ENCODE assay signal across 18 cellular contexts in the genomic region with DNA sequence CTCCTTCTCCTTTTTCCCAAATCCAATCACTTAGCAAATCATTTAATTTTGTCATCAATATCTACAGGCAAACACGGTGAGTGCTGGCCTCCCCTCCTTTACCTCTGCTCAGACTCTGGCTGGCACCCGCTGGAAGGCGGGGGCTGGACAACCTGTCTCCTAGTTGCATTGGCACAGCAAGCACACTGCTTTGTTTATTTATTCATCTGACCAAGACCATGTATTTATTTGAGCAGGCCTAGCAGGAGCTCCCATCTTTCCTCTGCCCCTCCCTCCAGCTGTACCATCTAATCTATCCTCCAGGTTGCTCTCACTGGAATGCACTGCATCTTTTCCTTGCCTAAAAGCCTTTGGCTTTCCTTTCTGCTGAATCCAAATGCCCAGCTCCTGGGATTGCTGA. TPM values are rescaled to one million over a fixed set of nuclear protein-coding genes. Genes with fewer than 3 reads are reported as not detected.
DNase-seq lines count a peak whose midpoint lies in the region; ATAC-seq lines count a peak whose summit lies in the region.
"Had no signal": no experiment of that assay in that cellular context is flagged by ENCODE, and none has a peak within 500 bp of the region (broad histone marks: within the 10 kb centered on the region; RNA-seq: fewer than 3 reads in every experiment).

No MANE protein-coding gene starts in this region.

- H3K27ac Mint-ChIP-seq in activated CD4-positive, alpha-beta memory T cell treated with anti-CD3 and anti-CD28 coated beads for 36 hours = peak overlapping the region; percentile 91
- no peak overlapping the region for H3K27ac Mint-ChIP-seq in activated CD4-positive, alpha-beta memory T cell treated with anti-CD3 and anti-CD28 coated beads, Interleukin-2, amount 10 ng/mL, durations not matched to agents 7 days and 5 days
- H3K27ac Mint-ChIP-seq in naive thymus-derived CD4-positive, alpha-beta T cell = peak overlapping the region in 5 of 9 donors; percentile 53 to 97 (median 69)
- H3K27ac Mint-ChIP-seq: GM23338 had no signal

- no peak for ATAC-seq in naive thymus-derived CD4-positive, alpha-beta T cell
- ATAC-seq in HG03469 (IDR thresholded peaks at IDR 0.05; ENCODE audit: unreplicated experiment) = no peak
- ATAC-seq: GM23338 had no signal

- H3K4me1 Mint-ChIP-seq in activated CD4-positive, alpha-beta memory T cell treated with anti-CD3 and anti-CD28 coated beads for 36 hours (ENCODE audit: low read depth) = peaks cover 89% of the 10 kb centered on the region
- H3K4me1 Mint-ChIP-seq in activated CD4-positive, alpha-beta memory T cell treated with anti-CD3 and anti-CD28 coated beads, Interleukin-2, amount 10 ng/mL, durations not matched to agents 7 days and 5 days = peaks cover 58% of the 10 kb centered on the region
- peaks cover 50 to 96% (median 87%) of the 10 kb centered on the region in 7 donors for H3K4me1 Mint-ChIP-seq in naive thymus-derived CD4-positive, alpha-beta T cell

- no peak overlapping the region for H3K4me3 Mint-ChIP-seq in activated CD4-positive, alpha-beta memory T cell treated with anti-CD3 and anti-CD28 coated beads for 36 hours
- H3K4me3 Mint-ChIP-seq in activated CD4-positive, alpha-beta memory T cell treated with anti-CD3 and anti-CD28 coated beads, Interleukin-2, amount 10 ng/mL, durations not matched to agents 7 days and 5 days = no peak overlapping the region
- H3K4me3 Mint-ChIP-seq in naive thymus-derived CD4-positive, alpha-beta T cell = peak overlapping the region in 3 of 10 donors; percentile 9 to 81 (median 73)
- H3K4me3 Mint-ChIP-seq: activated CD8-positive, alpha-beta T cell treated with anti-CD3 and anti-CD28 coated beads for 36 hours; CD8-positive, alpha-beta memory T cell; GM23338 had no signal

- H3K4me3 ChIP-seq in naive thymus-derived CD4-positive, alpha-beta T cell (ENCODE audit: low read length) = no peak overlapping the region
- H3K4me3 ChIP-seq: esophagus muscularis mucosa, GM23338, MG63, Peyer's patch, skin epidermis had no signal

- H3K27ac ChIP-seq in naive thymus-derived CD4-positive, alpha-beta T cell (ENCODE audit: low read depth, low read length) = no peak overlapping the region
- H3K27ac ChIP-seq: Peyer's patch had no signal

- no peaks in the 10 kb centered on the region for H3K9me3 Mint-ChIP-seq in activated CD4-positive, alpha-beta memory T cell treated with anti-CD3 and anti-CD28 coated beads for 36 hours
- H3K9me3 Mint-ChIP-seq in activated CD4-positive, alpha-beta memory T cell treated with anti-CD3 and anti-CD28 coated beads, Interleukin-2, amount 10 ng/mL, durations not matched to agents 7 days and 5 days = no peaks in the 10 kb centered on the region
- no peaks in the 10 kb centered on the region for H3K9me3 Mint-ChIP-seq in naive thymus-derived CD4-positive, alpha-beta T cell
- H3K9me3 Mint-ChIP-seq: activated CD8-positive, alpha-beta T cell treated with anti-CD3 and anti-CD28 coated beads for 36 hours; CD8-positive, alpha-beta memory T cell; GM23338; naive B cell had no signal

- no peaks in the 10 kb centered on the region for H3K9me3 ChIP-seq in naive thymus-derived CD4-positive, alpha-beta T cell (ENCODE audit: control insufficient read depth in 2 of 3, low read length in 3 of 3)
- H3K9me3 ChIP-seq: esophagus muscularis mucosa, MG63, Peyer's patch had no signal

- H3K27me3 ChIP-seq in naive thymus-derived CD4-positive, alpha-beta T cell (ENCODE audit: control insufficient read depth in 2 of 2, insufficient read depth in 2 of 2, low read length in 2 of 2) = no peaks in the 10 kb centered on the region
- H3K27me3 ChIP-seq: esophagus muscularis mucosa, MG63, Peyer's patch had no signal

- no peaks in the 10 kb centered on the region for H3K27me3 Mint-ChIP-seq in activated CD4-positive, alpha-beta memory T cell treated with anti-CD3 and anti-CD28 coated beads for 36 hours
- no peaks in the 10 kb centered on the region for H3K27me3 Mint-ChIP-seq in activated CD4-positive, alpha-beta memory T cell treated with anti-CD3 and anti-CD28 coated beads, Interleukin-2, amount 10 ng/mL, durations not matched to agents 7 days and 5 days
- no peaks in the 10 kb centered on the region for H3K27me3 Mint-ChIP-seq in naive thymus-derived CD4-positive, alpha-beta T cell
- H3K27me3 Mint-ChIP-seq: activated CD8-positive, alpha-beta T cell treated with anti-CD3 and anti-CD28 coated beads for 36 hours; naive B cell had no signal

- CTCF ChIA-PET in activated CD4-positive, alpha-beta memory T cell treated with anti-CD3 and anti-CD28 coated beads for 36 hours (lab: Charles Lee) = interaction anchor here (0.9 to 4.7 kb wide), 3 partner anchors 8 to 74 kb away, joined by 3 to 28 read pairs (median 3); a partner anchor contains a TSS
- CTCF ChIA-PET in activated CD4-positive, alpha-beta memory T cell treated with anti-CD3 and anti-CD28 coated beads, Interleukin-2, amount 10 ng/mL, durations not matched to agents 7 days and 5 days (lab: Charles Lee) = interaction anchor here (2.7 kb wide), 1 partner anchor 10 kb away, joined by 24 read pairs; a partner anchor contains a TSS
- CTCF ChIA-PET in naive thymus-derived CD4-positive, alpha-beta T cell (lab: Charles Lee) = interaction anchor here (0.6 kb wide), 1 partner anchor 45 kb away, joined by 4 read pairs; no protein-coding TSS in a partner anchor

- POLR2A ChIA-PET in activated CD4-positive, alpha-beta memory T cell treated with anti-CD3 and anti-CD28 coated beads for 36 hours (lab: Charles Lee) = interaction anchor here (0.8 to 3.1 kb wide), 7 partner anchors 9 to 97 kb away, joined by 3 to 10 read pairs (median 5); a partner anchor contains a TSS
- POLR2A ChIA-PET in activated CD4-positive, alpha-beta memory T cell treated with anti-CD3 and anti-CD28 coated beads, Interleukin-2, amount 10 ng/mL, durations not matched to agents 7 days and 5 days (lab: Charles Lee) = interaction anchor here (0.9 to 1.7 kb wide), 6 partner anchors 8 to 97 kb away, joined by 3 to 18 read pairs (median 4); a partner anchor contains a TSS
- POLR2A ChIA-PET in naive thymus-derived CD4-positive, alpha-beta T cell (lab: Charles Lee) = interaction anchor here (0.7 to 1.3 kb wide), 3 partner anchors 8 to 964 kb away, joined by 3 read pairs; no protein-coding TSS in a partner anchor

- intact Hi-C loops in activated CD4-positive, alpha-beta memory T cell treated with anti-CD3 and anti-CD28 coated beads for 36 hours (cut with micrococcal nuclease) = loop anchor here (1.0 to 5.0 kb wide), 6 partner anchors 8 to 793 kb away; no protein-coding TSS in a partner anchor
- intact Hi-C loops in naive thymus-derived CD4-positive, alpha-beta T cell (cut with micrococcal nuclease) = no loop called here

- DNase-seq in activated CD4-positive, alpha-beta memory T cell treated with anti-CD3 and anti-CD28 coated beads for 36 hours = no peak
- DNase-seq in activated CD4-positive, alpha-beta memory T cell treated with anti-CD3 and anti-CD28 coated beads, Interleukin-2, amount 10 ng/mL, durations not matched to agents 7 days and 5 days = no peak
- DNase-seq in Daoy (ENCODE audit: low read depth) (peak; percentile 12), NCI-H748 (lab: John Stamatoyannopoulos, UW; ENCODE audit: unreplicated experiment) (peak; percentile 57), NCI-H146 treated with DMSO at 0.1 percent for 48 hours (lab: John Stamatoyannopoulos, UW; ENCODE audit: unreplicated experiment) (no peak), KG1 (lab: John Stamatoyannopoulos, UW) (no peak)
- DNase-seq in naive thymus-derived CD4-positive, alpha-beta T cell = no peak
- DNase-seq: activated CD8-positive, alpha-beta T cell treated with anti-CD3 and anti-CD28 coated beads for 36 hours; CD8-positive, alpha-beta memory T cell; central memory CD4-positive, alpha-beta T cell; MG63; naive B cell; Peyer's patch; stimulated activated CD4-positive, alpha-beta T cell treated with anti-CD3 and anti-CD28 coated beads, Interleukin-4, amount 100 ng/mL, for 1 hour had no signal

- peaks cover 0 to 64% of the 10 kb centered on the region in 2 donors for H3K4me1 ChIP-seq in naive thymus-derived CD4-positive, alpha-beta T cell (ENCODE audit: control insufficient read depth in 2 of 2, insufficient read depth in 2 of 2, low read length in 2 of 2)
- H3K4me1 ChIP-seq: Peyer's patch had no signal

- H3K36me3 ChIP-seq in naive thymus-derived CD4-positive, alpha-beta T cell (ENCODE audit: control insufficient read depth in 2 of 3, insufficient read depth in 3 of 3, low read length in 3 of 3) = no peaks in the 10 kb centered on the region
- H3K36me3 ChIP-seq: esophagus muscularis mucosa, MG63, Peyer's patch had no signal

- peaks cover 16% of the 10 kb centered on the region for H3K36me3 Mint-ChIP-seq in activated CD4-positive, alpha-beta memory T cell treated with anti-CD3 and anti-CD28 coated beads for 36 hours
- H3K36me3 Mint-ChIP-seq in activated CD4-positive, alpha-beta memory T cell treated with anti-CD3 and anti-CD28 coated beads, Interleukin-2, amount 10 ng/mL, durations not matched to agents 7 days and 5 days (ENCODE audit: low read depth) = peaks cover 26% of the 10 kb centered on the region
- peaks cover 0 to 17% (median 4%) of the 10 kb centered on the region in 5 donors for H3K36me3 Mint-ChIP-seq in naive thymus-derived CD4-positive, alpha-beta T cell

RNA-seq across cellular contexts. Expression of a gene that starts 9.8 kb away (rescaled TPM):
- 10 to 100 TPM; 88.7 to 93.3 TPM for total RNA-seq in activated CD4-positive, alpha-beta memory T cell treated with anti-CD3 and anti-CD28 coated beads for 36 hours
- 100 to 1,000 TPM; 100 to 102 TPM for total RNA-seq in activated CD4-positive, alpha-beta memory T cell treated with anti-CD3 and anti-CD28 coated beads, Interleukin-2, amount 10 ng/mL, durations not matched to agents 7 days and 5 days
- 7.0 and 25.3 TPM in 2 replicates for total RNA-seq in Daoy (2014; rRNA removed; shearing (Covaris generic))
- total RNA-seq in naive thymus-derived CD4-positive, alpha-beta T cell = 100 to 1,000 TPM; 119 to 160 (median 126) TPM
- polyA plus RNA-seq in naive thymus-derived CD4-positive, alpha-beta T cell = 100 to 1,000 TPM in 1 of 2 donors, 10 to 100 TPM in 1; 63.6 to 101 TPM

Comparison
In these comparisons a context has a peak if more than half of its experiments do, and no peak if none do; other contexts are left out.
1. DNase-seq: peak in Daoy (single experiment) and NCI-H748 (single experiment); none in activated CD4-positive, alpha-beta memory T cell treated with anti-CD3 and anti-CD28 coated beads for 36 hours (single experiment), activated CD4-positive, alpha-beta memory T cell treated with anti-CD3 and anti-CD28 coated beads, Interleukin-2, amount 10 ng/mL, durations not matched to agents 7 days and 5 days (single experiment), naive thymus-derived CD4-positive, alpha-beta T cell (0 of 9), NCI-H146 treated with DMSO at 0.1 percent for 48 hours (single experiment) and KG1 (single experiment).